24 cellular contexts compared by ENCODE assay signal in the genomic region with DNA sequence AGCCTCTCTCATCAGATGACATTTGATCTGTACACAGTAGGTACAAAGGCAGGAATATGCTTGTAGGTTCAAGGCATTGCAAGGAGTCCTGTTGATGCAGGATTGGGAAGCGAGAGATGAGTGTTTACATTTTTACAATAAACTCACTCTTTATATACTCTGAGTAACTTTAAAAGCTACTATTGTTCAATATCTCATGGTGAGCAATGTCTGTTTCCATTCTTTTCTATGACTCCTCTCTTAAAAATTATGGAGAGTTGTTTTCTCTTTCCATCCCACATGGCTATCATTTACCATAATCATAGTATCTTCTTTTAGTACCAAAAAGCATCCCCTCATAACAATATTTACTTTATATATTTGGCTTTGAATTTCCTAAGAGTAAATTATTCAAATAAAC.
"Had no signal": no experiment of that assay in that cellular context is flagged by ENCODE, and none has a peak within 500 bp of the region (broad histone marks: within the 10 kb centered on the region; RNA-seq: fewer than 3 reads in every experiment).

No MANE protein-coding gene starts in this region.

- DNase-seq: dorsolateral prefrontal cortex; effector CD4-positive, alpha-beta T cell; hypothalamus; immature natural killer cell; islet precursor cell; left ventricle myocardium superior; lower lobe of right lung; mucosa of descending colon; naive B cell; right lobe of liver; small intestine; stimulated activated CD4-positive, alpha-beta T cell treated with anti-CD3 and anti-CD28 coated beads, Interleukin-15, amount 100 ng/mL, for 24 hours; stimulated activated CD4-positive, alpha-beta T cell treated with anti-CD3 and anti-CD28 coated beads, Interleukin-2, amount 100 ng/mL, for 48 hours; stimulated activated naive B cell treated with anti-CD40 and anti-IgM and Interleukin-4, amounts not matched to agents 10 μg/mL and 1 μg/mL and 100 μg/mL, for 72 hours; upper lobe of left lung had no signal

- H3K4me3 Mint-ChIP-seq: immature natural killer cell; memory B cell; mesothelial cell of epicardium; naive B cell; nephron; neural progenitor cell; stimulated activated naive B cell treated with anti-CD40 and anti-IgM and Interleukin-4, amounts not matched to agents 10 μg/mL and 1 μg/mL and 100 μg/mL, for 72 hours; stimulated activated naive CD8-positive, alpha-beta T cell treated with anti-CD3 and anti-CD28 coated beads, Interleukin-15, Interleukin-2, amounts not matched to agents 100 ng/mL and 50 ng/mL, for 24 hours had no signal

- H3K9me3 Mint-ChIP-seq: memory B cell, nephron had no signal

- H3K27ac Mint-ChIP-seq: immature natural killer cell; memory B cell; mesothelial cell of epicardium; naive B cell; nephron; neural progenitor cell; progenitor cell of endocrine pancreas; stimulated activated naive B cell treated with anti-CD40 and anti-IgM and Interleukin-4, amounts not matched to agents 10 μg/mL and 1 μg/mL and 100 μg/mL, for 72 hours; stimulated activated naive CD8-positive, alpha-beta T cell treated with anti-CD3 and anti-CD28 coated beads, Interleukin-15, Interleukin-2, amounts not matched to agents 100 ng/mL and 50 ng/mL, for 24 hours had no signal

- ATAC-seq: left ventricle myocardium superior; lower lobe of right lung; mucosa of descending colon; right lobe of liver; stimulated activated naive B cell treated with anti-CD40 and anti-IgM and Interleukin-4, amounts not matched to agents 10 μg/mL and 1 μg/mL and 100 μg/mL, for 72 hours had no signal

- H3K4me1 Mint-ChIP-seq: immature natural killer cell; memory B cell; mesothelial cell of epicardium; naive B cell; nephron; stimulated activated naive B cell treated with anti-CD40 and anti-IgM and Interleukin-4, amounts not matched to agents 10 μg/mL and 1 μg/mL and 100 μg/mL, for 72 hours had no signal

- H3K27me3 Mint-ChIP-seq: memory B cell; naive B cell; progenitor cell of endocrine pancreas; stimulated activated naive B cell treated with anti-CD40 and anti-IgM and Interleukin-4, amounts not matched to agents 10 μg/mL and 1 μg/mL and 100 μg/mL, for 72 hours; stimulated activated naive CD8-positive, alpha-beta T cell treated with anti-CD3 and anti-CD28 coated beads, Interleukin-15, Interleukin-2, amounts not matched to agents 100 ng/mL and 50 ng/mL, for 24 hours had no signal

- H3K36me3 Mint-ChIP-seq: immature natural killer cell; memory B cell; mesothelial cell of epicardium; naive B cell; neural progenitor cell; stimulated activated naive B cell treated with anti-CD40 and anti-IgM and Interleukin-4, amounts not matched to agents 10 μg/mL and 1 μg/mL and 100 μg/mL, for 72 hours had no signal

- FAIRE-seq: colon, frontal cortex, small intestine, urothelium cell line had no signal
